Comparison of ENCODE assay signal across 35 cellular contexts in the genomic region with DNA sequence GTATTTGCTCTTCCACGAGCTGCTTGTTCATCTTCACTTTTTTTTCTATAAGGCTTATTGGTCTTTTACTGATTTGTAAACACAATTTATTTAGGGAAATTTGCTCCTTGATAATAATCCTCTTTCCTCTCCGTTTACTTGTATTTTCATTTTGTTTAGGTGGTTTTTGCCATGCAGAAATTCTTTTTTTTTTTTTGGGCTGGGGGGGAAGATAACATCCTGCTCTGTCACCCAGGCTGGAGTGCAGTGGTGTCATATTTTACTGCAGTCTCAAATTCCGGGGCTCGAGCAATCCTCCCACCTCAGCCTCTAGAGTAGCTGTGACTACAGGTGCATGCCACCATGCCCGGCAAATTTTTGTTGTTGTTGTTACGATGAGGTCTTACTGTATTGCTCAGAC. TPM values are rescaled to one million over a fixed set of nuclear protein-coding genes. Genes with fewer than 3 reads are reported as not detected.
"Had no signal": no experiment of that assay in that cellular context is flagged by ENCODE, and none has a peak within 500 bp of the region (broad histone marks: within the 10 kb centered on the region; RNA-seq: fewer than 3 reads in every experiment).

No MANE protein-coding gene starts in this region.

- H3K4me1 ChIP-seq: psoas muscle, right lobe of liver, spleen, suprapubic skin, testis, tibial artery, transverse colon, upper lobe of right lung, uterus had no signal

- H3K4me3 Mint-ChIP-seq: naive thymus-derived CD8-positive, alpha-beta T cell; natural killer cell treated with Interleukin-12 subunit alpha and Interleukin-12 subunit beta and Interleukin-15 and Interleukin-18, amount 100 ng/mL, for 72 hours; nephron progenitor cell; neural crest cell; stimulated activated memory B cell treated with anti-CD40 and anti-IgM and Interleukin-4, amounts not matched to agents 10 μg/mL and 1 μg/mL and 100 μg/mL, for 72 hours; stimulated activated naive CD8-positive, alpha-beta T cell treated with anti-CD3 and anti-CD28 coated beads, Interleukin-15, amount 100 ng/mL, for 72 hours; type B pancreatic cell had no signal

- H3K27me3 Mint-ChIP-seq: progenitor cell of endocrine pancreas; stimulated activated memory B cell treated with anti-CD40 and anti-IgM and Interleukin-4, amounts not matched to agents 10 μg/mL and 1 μg/mL and 100 μg/mL, for 72 hours; stimulated activated naive CD8-positive, alpha-beta T cell treated with anti-CD3 and anti-CD28 coated beads, Interleukin-15, amount 100 ng/mL, for 72 hours; type B pancreatic cell had no signal

- H3K27ac ChIP-seq: neutrophil, pancreas, psoas muscle, right lobe of liver, skin epidermis, spleen, suprapubic skin, testis, tibial artery, transverse colon, upper lobe of right lung, uterus had no signal

- DNase-seq: naive thymus-derived CD8-positive, alpha-beta T cell; nephron progenitor cell; nucleus accumbens; pancreas; posterior cingulate gyrus; psoas muscle; right cardiac atrium; right lobe of liver; spleen; stimulated activated CD4-positive, alpha-beta T cell treated with anti-CD3 and anti-CD28 coated beads, Interleukin-12 subunit alpha, Interleukin-12 subunit beta, amount 100 ng/mL, for 4 hours; stimulated activated CD4-positive, alpha-beta T cell treated with anti-CD3 and anti-CD28 coated beads, Interleukin-1b, Interleukin-23, amount 100 ng/mL, for 48 hours; stimulated activated CD4-positive, alpha-beta T cell treated with anti-CD3 and anti-CD28 coated beads, Interleukin-4, amount 100 ng/mL, for 1 hour; stimulated activated CD4-positive, alpha-beta T cell treated with anti-CD3 and anti-CD28 coated beads, Interleukin-4, amount 100 ng/mL, for 4 hours; stimulated activated CD8-positive, alpha-beta memory T cell treated with anti-CD3 and anti-CD28 coated beads, Interleukin-4, amount 100 ng/mL, for 48 hours; stimulated activated naive CD4-positive, alpha-beta T cell; stimulated activated naive CD8-positive, alpha-beta T cell treated with anti-CD3 and anti-CD28 coated beads, Interleukin-15, amount 100 ng/mL, for 72 hours; stimulated activated naive CD8-positive, alpha-beta T cell treated with anti-CD3 and anti-CD28 coated beads, Interleukin-15, Interleukin-2, amounts not matched to agents 100 U/mL and 50 U/mL, for 24 hours; substantia nigra; testis; tibial artery; transverse colon; upper lobe of right lung; uterus had no signal

- H3K27me3 ChIP-seq: neutrophil, right lobe of liver, spleen, suprapubic skin, testis, tibial artery, transverse colon, upper lobe of right lung, uterus had no signal

- H3K4me2 ChIP-seq: smooth muscle cell had no signal

- ATAC-seq: naive thymus-derived CD8-positive, alpha-beta T cell; natural killer cell treated with Interleukin-12 subunit alpha and Interleukin-12 subunit beta and Interleukin-15 and Interleukin-18, amount 100 ng/mL, for 72 hours; pancreas; psoas muscle; right cardiac atrium; right lobe of liver; stimulated activated memory B cell treated with anti-CD40 and anti-IgM and Interleukin-4, amounts not matched to agents 10 μg/mL and 1 μg/mL and 100 μg/mL, for 72 hours; stimulated activated naive CD8-positive, alpha-beta T cell treated with anti-CD3 and anti-CD28 coated beads, Interleukin-15, amount 100 ng/mL, for 72 hours; stimulated activated naive CD8-positive, alpha-beta T cell treated with anti-CD3 and anti-CD28 coated beads, Interleukin-15, Interleukin-2, amounts not matched to agents 100 U/mL and 50 U/mL, for 24 hours; upper lobe of right lung had no signal

- H3K4me3 ChIP-seq: pancreas, psoas muscle, right lobe of liver, skin epidermis, smooth muscle cell, spleen, suprapubic skin, testis, tibial artery, transverse colon, upper lobe of right lung, uterus had no signal

- H3K27ac Mint-ChIP-seq: naive thymus-derived CD8-positive, alpha-beta T cell; natural killer cell treated with Interleukin-12 subunit alpha and Interleukin-12 subunit beta and Interleukin-15 and Interleukin-18, amount 100 ng/mL, for 72 hours; nephron progenitor cell; progenitor cell of endocrine pancreas; stimulated activated memory B cell treated with anti-CD40 and anti-IgM and Interleukin-4, amounts not matched to agents 10 μg/mL and 1 μg/mL and 100 μg/mL, for 72 hours; stimulated activated naive CD8-positive, alpha-beta T cell treated with anti-CD3 and anti-CD28 coated beads, Interleukin-15, amount 100 ng/mL, for 72 hours; type B pancreatic cell had no signal

- H3K36me3 ChIP-seq: neutrophil, pancreas, right lobe of liver, spleen, suprapubic skin, tibial artery, transverse colon, upper lobe of right lung, uterus had no signal

- H3K9me3 ChIP-seq: neutrophil, pancreas, psoas muscle, right lobe of liver, spleen, suprapubic skin, testis, tibial artery, transverse colon, upper lobe of right lung, uterus had no signal

- H3K36me3 Mint-ChIP-seq: naive thymus-derived CD8-positive, alpha-beta T cell; natural killer cell treated with Interleukin-12 subunit alpha and Interleukin-12 subunit beta and Interleukin-15 and Interleukin-18, amount 100 ng/mL, for 72 hours; stimulated activated memory B cell treated with anti-CD40 and anti-IgM and Interleukin-4, amounts not matched to agents 10 μg/mL and 1 μg/mL and 100 μg/mL, for 72 hours; type B pancreatic cell had no signal

- H3K4me1 Mint-ChIP-seq: naive thymus-derived CD8-positive, alpha-beta T cell; nephron progenitor cell; neural crest cell; stimulated activated memory B cell treated with anti-CD40 and anti-IgM and Interleukin-4, amounts not matched to agents 10 μg/mL and 1 μg/mL and 100 μg/mL, for 72 hours; stimulated activated naive CD8-positive, alpha-beta T cell treated with anti-CD3 and anti-CD28 coated beads, Interleukin-15, amount 100 ng/mL, for 72 hours had no signal

- H3K9me3 Mint-ChIP-seq: naive thymus-derived CD8-positive, alpha-beta T cell; natural killer cell treated with Interleukin-12 subunit alpha and Interleukin-12 subunit beta and Interleukin-15 and Interleukin-18, amount 100 ng/mL, for 72 hours; nephron progenitor cell; stimulated activated memory B cell treated with anti-CD40 and anti-IgM and Interleukin-4, amounts not matched to agents 10 μg/mL and 1 μg/mL and 100 μg/mL, for 72 hours; stimulated activated naive CD8-positive, alpha-beta T cell treated with anti-CD3 and anti-CD28 coated beads, Interleukin-15, amount 100 ng/mL, for 72 hours; type B pancreatic cell had no signal

RNA-seq across cellular contexts. Expression of a gene that starts 31.6 kb away (rescaled TPM):
- total RNA-seq: naive thymus-derived CD8-positive, alpha-beta T cell; natural killer cell treated with Interleukin-12 subunit alpha and Interleukin-12 subunit beta and Interleukin-15 and Interleukin-18, amount 100 ng/mL, for 72 hours; neural crest cell; omental fat pad; osteocyte; right cardiac atrium; right lobe of liver; smooth muscle cell; spleen; suprapubic skin; transverse colon; upper lobe of right lung; urinary bladder had no signal
- polyA plus RNA-seq: naive thymus-derived CD8-positive, alpha-beta T cell; psoas muscle; right cardiac atrium; smooth muscle cell; spleen had no signal
